27 cellular contexts compared by ENCODE assay signal in the genomic region with DNA sequence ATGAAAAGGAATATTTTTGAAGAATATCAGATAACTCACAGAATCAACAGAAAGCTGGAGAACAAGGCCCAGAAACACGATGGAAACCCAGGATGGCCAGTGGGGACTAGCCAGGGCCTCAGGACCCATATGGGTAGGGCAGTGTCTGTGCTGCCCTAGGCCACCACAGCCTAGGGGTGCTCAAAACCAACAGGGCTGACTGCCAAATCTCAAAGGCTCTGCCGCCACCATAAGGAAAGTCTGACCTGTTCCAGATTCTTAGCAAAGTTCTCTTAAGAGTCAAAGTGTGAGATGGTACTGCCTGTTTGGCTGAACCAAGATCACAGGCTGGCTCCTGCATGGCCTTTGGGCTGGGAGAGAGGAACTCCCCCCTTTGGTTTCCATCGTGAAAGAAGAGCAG.
"Had no signal": no experiment of that assay in that cellular context is flagged by ENCODE, and none has a peak within 500 bp of the region (broad histone marks: within the 10 kb centered on the region; RNA-seq: fewer than 3 reads in every experiment).

No MANE protein-coding gene starts in this region.

- H3K4me1 ChIP-seq: parathyroid adenoma, psoas muscle, right lobe of liver, sigmoid colon, stomach, thyroid gland, tibial nerve, upper lobe of left lung, vagina had no signal

- FAIRE-seq: small intestine, urothelium cell line had no signal

- H3K27ac Mint-ChIP-seq: nephron; neural progenitor cell; progenitor cell of endocrine pancreas; stimulated activated effector memory CD8-positive, alpha-beta T cell treated with anti-CD3 and anti-CD28 coated beads, Interleukin-12 subunit alpha, Interleukin-12 subunit beta, amount 100 ng/mL, for 72 hours; stimulated activated naive B cell treated with anti-CD40 and anti-IgM and Interleukin-4, amounts not matched to agents 10 μg/mL and 1 μg/mL and 100 μg/mL, for 72 hours; stimulated activated naive CD8-positive, alpha-beta T cell treated with anti-CD3 and anti-CD28 coated beads, Interleukin-15, Interleukin-2, amounts not matched to agents 100 ng/mL and 50 ng/mL, for 24 hours had no signal

- H3K4me3 ChIP-seq: neural progenitor cell, ovary, psoas muscle, right lobe of liver, sigmoid colon, stomach, thoracic aorta, thyroid gland, tibial nerve, upper lobe of left lung, vagina had no signal

- H3K27ac ChIP-seq: neural progenitor cell, ovary, parathyroid adenoma, psoas muscle, right lobe of liver, sigmoid colon, stomach, thoracic aorta, thyroid gland, tibial nerve, upper lobe of left lung, vagina had no signal

- H3K4me2 ChIP-seq: neural progenitor cell had no signal

- ATAC-seq: psoas muscle; right cardiac atrium; right lobe of liver; stimulated activated effector memory CD8-positive, alpha-beta T cell treated with anti-CD3 and anti-CD28 coated beads, Interleukin-12 subunit alpha, Interleukin-12 subunit beta, amount 100 ng/mL, for 72 hours; stimulated activated naive B cell treated with anti-CD40 and anti-IgM and Interleukin-4, amounts not matched to agents 10 μg/mL and 1 μg/mL and 100 μg/mL, for 72 hours had no signal

- H3K9me3 ChIP-seq: ovary, thoracic aorta, thyroid gland, vagina had no signal

- H3K36me3 Mint-ChIP-seq: neural progenitor cell; stimulated activated effector memory CD8-positive, alpha-beta T cell treated with anti-CD3 and anti-CD28 coated beads, Interleukin-12 subunit alpha, Interleukin-12 subunit beta, amount 100 ng/mL, for 72 hours; stimulated activated naive B cell treated with anti-CD40 and anti-IgM and Interleukin-4, amounts not matched to agents 10 μg/mL and 1 μg/mL and 100 μg/mL, for 72 hours had no signal

- H3K9me3 Mint-ChIP-seq: neural progenitor cell had no signal

- DNase-seq: occipital lobe; ovary; psoas muscle; right cardiac atrium; right lobe of liver; sigmoid colon; small intestine; stimulated activated CD4-positive, alpha-beta T cell treated with anti-CD3 and anti-CD28 coated beads, Interleukin-15, amount 100 ng/mL, for 24 hours; stimulated activated CD4-positive, alpha-beta T cell treated with anti-CD3 and anti-CD28 coated beads, Interleukin-2, amount 100 ng/mL, for 24 hours; stimulated activated CD4-positive, alpha-beta T cell treated with anti-CD3 and anti-CD28 coated beads, Interleukin-2, amount 100 ng/mL, for 48 hours; stimulated activated CD4-positive, alpha-beta T cell treated with anti-CD3 and anti-CD28 coated beads, Interleukin-4, amount 100 ng/mL, for 24 hours; stimulated activated naive B cell treated with anti-CD40 and anti-IgM and Interleukin-4, amounts not matched to agents 10 μg/mL and 1 μg/mL and 100 μg/mL, for 72 hours; stimulated activated naive CD4-positive, alpha-beta T cell treated with Interleukin-2 at 50 U/mL for 16 hours; stomach; thyroid gland; trophoblast cell; upper lobe of left lung had no signal

- H3K4me1 Mint-ChIP-seq: nephron; stimulated activated effector memory CD8-positive, alpha-beta T cell treated with anti-CD3 and anti-CD28 coated beads, Interleukin-12 subunit alpha, Interleukin-12 subunit beta, amount 100 ng/mL, for 72 hours; stimulated activated naive B cell treated with anti-CD40 and anti-IgM and Interleukin-4, amounts not matched to agents 10 μg/mL and 1 μg/mL and 100 μg/mL, for 72 hours had no signal

- H3K27me3 ChIP-seq: neural progenitor cell, ovary, right lobe of liver, sigmoid colon, thyroid gland, tibial nerve, upper lobe of left lung, vagina had no signal

- H3K79me2 ChIP-seq: parathyroid adenoma had no signal

- H2AFZ ChIP-seq: neural progenitor cell, parathyroid adenoma had no signal

- H3K36me3 ChIP-seq: neural progenitor cell, ovary, sigmoid colon, stomach, thoracic aorta, thyroid gland, upper lobe of left lung, vagina had no signal

- H3K9ac ChIP-seq: neural progenitor cell, parathyroid adenoma had no signal

- H3K4me3 Mint-ChIP-seq: nephron; neural progenitor cell; stimulated activated effector memory CD8-positive, alpha-beta T cell treated with anti-CD3 and anti-CD28 coated beads, Interleukin-12 subunit alpha, Interleukin-12 subunit beta, amount 100 ng/mL, for 72 hours; stimulated activated naive B cell treated with anti-CD40 and anti-IgM and Interleukin-4, amounts not matched to agents 10 μg/mL and 1 μg/mL and 100 μg/mL, for 72 hours; stimulated activated naive CD8-positive, alpha-beta T cell treated with anti-CD3 and anti-CD28 coated beads, Interleukin-15, Interleukin-2, amounts not matched to agents 100 ng/mL and 50 ng/mL, for 24 hours had no signal
